Comparison of ENCODE assay signal across 27 cellular contexts in the genomic region with DNA sequence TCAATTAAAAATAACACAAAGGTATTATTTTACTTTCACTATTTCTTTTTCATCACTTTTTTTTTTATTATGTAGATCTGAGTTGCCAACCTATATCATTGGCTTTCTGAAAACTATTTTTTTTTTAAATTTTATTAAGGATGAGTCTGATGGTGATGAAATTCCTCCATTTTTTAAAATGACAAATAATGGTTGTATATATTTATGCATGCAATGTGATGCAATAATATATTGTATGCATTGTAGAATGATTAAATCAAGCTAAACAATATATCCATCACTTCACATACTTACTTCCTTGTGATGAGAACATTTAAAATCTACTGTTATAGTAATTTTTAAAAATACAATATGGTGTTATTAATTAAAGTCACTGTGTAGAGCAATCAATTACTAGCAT.
"Had no signal": no experiment of that assay in that cellular context is flagged by ENCODE, and none has a peak within 500 bp of the region (broad histone marks: within the 10 kb centered on the region; RNA-seq: fewer than 3 reads in every experiment).

No MANE protein-coding gene starts in this region.

- H3K36me3 ChIP-seq: stomach, suprapubic skin, thoracic aorta, thyroid gland, tibial artery, tibial nerve, transverse colon, upper lobe of left lung, upper lobe of right lung, uterus, vagina had no signal

- DNase-seq: stimulated activated CD4-positive, alpha-beta T cell treated with anti-CD3 and anti-CD28 coated beads, Interleukin-2, amount 100 ng/mL, for 48 hours; stimulated activated CD4-positive, alpha-beta T cell treated with anti-CD3 and anti-CD28 coated beads, Interleukin-4, amount 100 ng/mL, for 1 hour; stimulated activated CD4-positive, alpha-beta T cell treated with anti-CD3 and anti-CD28 coated beads, Interleukin-4, amount 100 ng/mL, for 24 hours; stimulated activated CD4-positive, alpha-beta T cell treated with anti-CD3 and anti-CD28 coated beads, Interleukin-4, amount 100 ng/mL, for 4 hours; stimulated activated CD8-positive, alpha-beta memory T cell treated with anti-CD3 and anti-CD28 coated beads, Interleukin-4, amount 100 ng/mL, for 48 hours; stimulated activated naive B cell treated with anti-CD40 and anti-IgM and Interleukin-4, amounts not matched to agents 10 μg/mL and 1 μg/mL and 100 μg/mL, for 72 hours; stimulated activated naive CD4-positive, alpha-beta T cell; stimulated activated naive CD4-positive, alpha-beta T cell treated with Interleukin-2 at 50 U/mL for 16 hours; stimulated activated naive CD8-positive, alpha-beta T cell treated with anti-CD3 and anti-CD28 coated beads, Interleukin-15, amount 100 ng/mL, for 72 hours; stimulated activated naive CD8-positive, alpha-beta T cell treated with anti-CD3 and anti-CD28 coated beads, Interleukin-15, Interleukin-2, amounts not matched to agents 100 U/mL and 50 U/mL, for 24 hours; stomach; substantia nigra; testis; thyroid gland; tibial artery; transverse colon; trophoblast cell; upper lobe of left lung; upper lobe of right lung; uterus had no signal

- ATAC-seq: stimulated activated effector memory CD8-positive, alpha-beta T cell treated with anti-CD3 and anti-CD28 coated beads, Interleukin-12 subunit alpha, Interleukin-12 subunit beta, amount 100 ng/mL, for 72 hours; stimulated activated memory B cell treated with anti-CD40 and anti-IgM and Interleukin-4, amounts not matched to agents 10 μg/mL and 1 μg/mL and 100 μg/mL, for 72 hours; stimulated activated naive B cell treated with anti-CD40 and anti-IgM and Interleukin-4, amounts not matched to agents 10 μg/mL and 1 μg/mL and 100 μg/mL, for 72 hours; stimulated activated naive CD8-positive, alpha-beta T cell treated with anti-CD3 and anti-CD28 coated beads, Interleukin-15, amount 100 ng/mL, for 72 hours; stimulated activated naive CD8-positive, alpha-beta T cell treated with anti-CD3 and anti-CD28 coated beads, Interleukin-15, Interleukin-2, amounts not matched to agents 100 U/mL and 50 U/mL, for 24 hours; upper lobe of right lung had no signal

- H3K27me3 ChIP-seq: stomach, suprapubic skin, testis, thyroid gland, tibial artery, tibial nerve, transverse colon, upper lobe of left lung, upper lobe of right lung, uterus, vagina had no signal

- H3K9me3 ChIP-seq: stomach, suprapubic skin, testis, thoracic aorta, thyroid gland, tibial artery, tibial nerve, transverse colon, upper lobe of left lung, upper lobe of right lung, uterus, vagina had no signal

- H3K4me3 ChIP-seq: stomach, suprapubic skin, testis, thoracic aorta, thyroid gland, tibial artery, tibial nerve, transverse colon, upper lobe of left lung, upper lobe of right lung, uterus, vagina had no signal

- H3K27ac ChIP-seq: stomach, suprapubic skin, testis, thoracic aorta, thyroid gland, tibial artery, tibial nerve, transverse colon, upper lobe of left lung, upper lobe of right lung, uterus, vagina had no signal

- H3K4me1 ChIP-seq: stomach, suprapubic skin, testis, thyroid gland, tibial artery, tibial nerve, transverse colon, upper lobe of left lung, upper lobe of right lung, uterus, vagina had no signal

- FAIRE-seq: urothelium cell line had no signal
